ENCODE assay signal across 1 cellular context in genomic region chr1:185783860-185784259, GRCh38. TPM values are rescaled to one million over a fixed set of nuclear protein-coding genes. Genes with fewer than 3 reads are reported as not detected.
"Had no signal": no experiment of that assay in that cellular context is flagged by ENCODE, and none has a peak within 500 bp of the region (broad histone marks: within the 10 kb centered on the region; RNA-seq: fewer than 3 reads in every experiment).

No MANE protein-coding gene starts in this region.

RNA-seq across cellular contexts. Expression of gene HMCN1, which starts 49.7 kb away (rescaled TPM):
- polyA plus RNA-seq: naive thymus-derived CD8-positive, alpha-beta T cell had no signal
